Comparison of ENCODE assay signal across 10 cellular contexts in the genomic region with DNA sequence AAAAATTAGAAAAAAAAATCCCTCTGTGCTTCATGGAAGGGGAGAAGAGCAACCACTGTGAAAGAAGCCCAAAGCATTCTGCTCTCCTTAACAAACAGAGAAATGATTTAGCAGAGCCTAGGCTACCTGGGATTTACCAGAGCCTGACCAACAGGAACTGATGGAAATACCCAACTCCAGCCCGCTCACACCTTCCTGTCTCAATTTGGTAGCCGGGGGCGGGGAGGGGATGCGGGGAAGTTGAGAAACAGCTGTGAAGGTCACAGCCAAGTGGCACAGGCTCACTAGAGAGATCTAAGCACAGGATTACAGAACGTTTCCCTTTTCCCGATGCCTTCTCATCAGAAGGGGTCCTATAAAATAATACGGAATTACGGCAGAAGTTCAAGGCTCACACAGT. TPM values are rescaled to one million over a fixed set of nuclear protein-coding genes. Genes with fewer than 3 reads are reported as not detected.
A peak's percentile ranks its signal among the peaks of the same experiment; 100 is the strongest.
DNase-seq lines count a peak whose midpoint lies in the region; ATAC-seq, FAIRE-seq and TF ChIP-seq lines count a peak whose summit lies in the region.
"Had no signal": no experiment of that assay in that cellular context is flagged by ENCODE, and none has a peak within 500 bp of the region (broad histone marks: within the 10 kb centered on the region; RNA-seq: fewer than 3 reads in every experiment).

No MANE protein-coding gene starts in this region.

- 74 to 84% methylated on average over 8 of the region's 8 CpGs for WGBS in pancreas, 2 donors

- no peak overlapping the region for H3K4me3 ChIP-seq in pancreas
- H3K4me3 ChIP-seq: cardiac muscle cell, K562 had no signal

- H3K4me1 ChIP-seq in pancreas, result peaks cover 0 to 12% (median 5%) of the 10 kb centered on the region in 3 donors

- no peaks in the 10 kb centered on the region for H3K9me3 ChIP-seq in pancreas

- CTCF ChIA-PET in HEK293T (lab: Yijun Ruan, JAX), result no interaction called here

- no peak for FAIRE-seq in pancreas (lab: Jason Lieb, UNC)
- FAIRE-seq: K562 had no signal

- no peaks in the 10 kb centered on the region for H3K27me3 ChIP-seq in pancreas
- H3K27me3 ChIP-seq: cardiac muscle cell had no signal

- peak; percentile 82 for ATAC-seq in GM21576 (IDR thresholded peaks at IDR 0.05; ENCODE audit: unreplicated experiment)
- ATAC-seq in HG03354 (IDR thresholded peaks at IDR 0.05; ENCODE audit: poor library complexity, severe bottlenecking, unreplicated experiment), result peak; percentile 86
- ATAC-seq in pancreas, result peak in 3 of 4 donors; percentile 31 to 38 (median 35)
- ATAC-seq: K562 had no signal

- intact Hi-C loops in pancreas (cut with DNase I), result no loop called here

- peak; percentile 30 for DNase-seq in activated CD4-positive, alpha-beta T cell treated with anti-CD3 and anti-CD28 coated beads for 48 hours
- DNase-seq in activated CD4-positive, alpha-beta T cell treated with anti-CD3 and anti-CD28 coated beads, Interleukin-2, amount 50 U/mL, for 1 hour, result no peak
- DNase-seq in pancreas, result no peak
- no peak for DNase-seq in NCI-H526 treated with DMSO at 0.1 percent for 48 hours (lab: John Stamatoyannopoulos, UW)
- DNase-seq in HEK293T (ENCODE audit: extremely low spot score), result no peak
- DNase-seq in SKM-1 treated with dmso at 0.1 percent for 144 hours (lab: John Stamatoyannopoulos, UW; ENCODE audit: unreplicated experiment), result no peak

- TF ChIP-seq CTCF in pancreas (IDR thresholded peaks at IDR 0.05), result no peak

- no peaks in the 10 kb centered on the region for H3K36me3 ChIP-seq in pancreas
- H3K36me3 ChIP-seq: cardiac muscle cell had no signal

- POLR2A ChIA-PET in HEK293T (lab: Yijun Ruan, JAX), result no interaction called here

- no peak overlapping the region for H3K27ac ChIP-seq in pancreas
- H3K27ac ChIP-seq: cardiac muscle cell had no signal

TF ChIP-seq in HEK293T, 16 proteins besides CTCF, POLR2A, EP300 and RAD21:
- no peak for TF ChIP-seq NFRKB (IDR thresholded peaks at IDR 0.05)
- TF ChIP-seq L3MBTL2 (conservative IDR thresholded peaks at IDR 0.05), result no peak
- no peak for TF ChIP-seq ELF4 (IDR thresholded peaks at IDR 0.05)
- TF ChIP-seq ZNF384 (IDR thresholded peaks at IDR 0.05), result no peak
- no peak for TF ChIP-seq FOXM1 (IDR thresholded peaks at IDR 0.05; ENCODE audit: borderline replicate concordance)
- no peak for TF ChIP-seq PKNOX1 (IDR thresholded peaks at IDR 0.05)
- TF ChIP-seq FOXK2 (IDR thresholded peaks at IDR 0.05), result no peak
- TF ChIP-seq TARDBP (IDR thresholded peaks at IDR 0.05), result no peak
- TF ChIP-seq SUZ12 (IDR thresholded peaks at IDR 0.05), result no peak
- TF ChIP-seq LEF1 (IDR thresholded peaks at IDR 0.05; ENCODE audit: borderline replicate concordance), result no peak
- no peak for TF ChIP-seq FOXA1 (IDR thresholded peaks at IDR 0.05)
- no peak for TF ChIP-seq BHLHE40 (IDR thresholded peaks at IDR 0.05; ENCODE audit: borderline replicate concordance)
- no peak for TF ChIP-seq ARNT (IDR thresholded peaks at IDR 0.05)

RNA-seq across cellular contexts. Expression of gene RSU1, which starts 17.6 kb away (rescaled TPM):
- 10 to 100 TPM; 22.8 to 42.3 (median 36.8) TPM for total RNA-seq in pancreas
- 10 to 100 TPM; 14.7 to 18.8 TPM for polyA plus RNA-seq in pancreas

Comparison
In these comparisons a context has a peak if more than half of its experiments do, and no peak if none do; other contexts are left out.
1. ATAC-seq: peak in every context shown above with its lines; median percentile 86 in HG03354; 82 in GM21576; 35 in pancreas.